ENCODE assay signal across 19 cellular contexts in genomic region chrX:121407627-121408026, GRCh38.
DNase-seq lines count a peak whose midpoint lies in the region; ATAC-seq and TF ChIP-seq lines count a peak whose summit lies in the region.
"Had no signal": no experiment of that assay in that cellular context is flagged by ENCODE, and none has a peak within 500 bp of the region (broad histone marks: within the 10 kb centered on the region; RNA-seq: fewer than 3 reads in every experiment).

No MANE protein-coding gene starts in this region.

- intact Hi-C loops in OCI-LY7 (cut with micrococcal nuclease; ENCODE audit: unreplicated experiment), result no loop called here

- H4K20me1 ChIP-seq in OCI-LY7 (ENCODE audit: insufficient read depth, low read length), result no peaks in the 10 kb centered on the region

- H3K4me2 ChIP-seq in OCI-LY7 (ENCODE audit: low read length), result no peak overlapping the region

- DNase-seq in DMS53 (lab: John Stamatoyannopoulos, UW) (peak; percentile 38), DMS53 treated with DMSO at 0.1 percent for 48 hours (lab: John Stamatoyannopoulos, UW; ENCODE audit: unreplicated experiment) (no peak), OCI-LY7 (ENCODE audit: low spot score) (no peak), iPS-NIHi7 (ENCODE audit: extremely low spot score) (peak; percentile 18), NCI-H2081 treated with DMSO at 0.1 percent for 48 hours (lab: John Stamatoyannopoulos, UW) (no peak), brain microvascular endothelial cell (no peak)
- DNase-seq: 8988T; BE2C; CD4-positive, alpha-beta T cell; DND-41; Kasumi-1; NCI-H1105 treated with DMSO at 0.1 percent for 48 hours; NCI-H1694 treated with DMSO at 0.1 percent for 48 hours; NCI-H2171; NCI-H446; NCI-H774; SHP77 had no signal

- BruUV-seq in OCI-LY7 (replicated peaks; lab: Mats Ljungman, UMichigan), result no TSS peak

- no peak overlapping the region for H3K27ac ChIP-seq in OCI-LY7 (ENCODE audit: low read depth, low read length, poor library complexity, severe bottlenecking)
- no peak overlapping the region for H3K27ac ChIP-seq in brain microvascular endothelial cell

- no peaks in the 10 kb centered on the region for H3K79me2 ChIP-seq in OCI-LY7 (ENCODE audit: insufficient read depth, low read depth, low read length)

- no peaks in the 10 kb centered on the region for H3K9me3 ChIP-seq in OCI-LY7 (ENCODE audit: low read length)
- H3K9me3 ChIP-seq: BE2C had no signal

- CTCF ChIA-PET in OCI-LY7 (lab: Charles Lee; ENCODE audit: unreplicated experiment), result no interaction called here

- TF ChIP-seq CTCF in OCI-LY7 (conservative IDR thresholded peaks at IDR 0.05; ENCODE audit: low read length), result 0 out of 2 replicates have a peak, but pooled peaks have one; percentile 28
- no peak for TF ChIP-seq CTCF in brain microvascular endothelial cell (IDR thresholded peaks at IDR 0.05; ENCODE audit: low read depth, low read length, missing control alignments)

- ATAC-seq in HG02870 (IDR thresholded peaks at IDR 0.05; ENCODE audit: unreplicated experiment) (peak; percentile 62), HG03097 (IDR thresholded peaks at IDR 0.05; ENCODE audit: low FRiP score, unreplicated experiment) (no peak)

- no peak overlapping the region for H3K4me3 ChIP-seq in OCI-LY7 (ENCODE audit: low read depth, low read length, poor library complexity, severe bottlenecking)
- H3K4me3 ChIP-seq in brain microvascular endothelial cell (ENCODE audit: low read depth, low read length), result no peak overlapping the region

- H3K9me2 ChIP-seq in OCI-LY7 (ENCODE audit: insufficient read depth, low read length), result no peaks in the 10 kb centered on the region

- H3K36me3 ChIP-seq in OCI-LY7 (ENCODE audit: insufficient read depth, low read length) (no peaks in the 10 kb centered on the region), brain microvascular endothelial cell (replicated peaks) (no peaks in the 10 kb centered on the region)
- H3K36me3 ChIP-seq: BE2C had no signal

- no peaks in the 10 kb centered on the region for H3K4me1 ChIP-seq in OCI-LY7 (ENCODE audit: insufficient read depth, low read length, poor library complexity, severe bottlenecking)
- H3K4me1 ChIP-seq: BE2C had no signal

- POLR2A ChIA-PET in OCI-LY7 (lab: Charles Lee), result no interaction called here

- in situ Hi-C loops in brain microvascular endothelial cell (cut with HindIII; ENCODE audit: low pct_ligation_motif_present, low sequenced_read_pairs), result no loop called here

- H3K27me3 ChIP-seq in brain microvascular endothelial cell (replicated peaks), result no peaks in the 10 kb centered on the region
- H3K27me3 ChIP-seq: BE2C had no signal

- H2AFZ ChIP-seq in OCI-LY7 (ENCODE audit: low read length), result no peak overlapping the region

Comparison
In these comparisons a context has a peak if more than half of its experiments do, and no peak if none do; other contexts are left out.
1. DNase-seq: peak in DMS53 (single experiment) and iPS-NIHi7 (single experiment); none in DMS53 treated with DMSO at 0.1 percent for 48 hours (single experiment), OCI-LY7 (single experiment), NCI-H2081 treated with DMSO at 0.1 percent for 48 hours (single experiment) and brain microvascular endothelial cell (single experiment).